In the genomic region with DNA sequence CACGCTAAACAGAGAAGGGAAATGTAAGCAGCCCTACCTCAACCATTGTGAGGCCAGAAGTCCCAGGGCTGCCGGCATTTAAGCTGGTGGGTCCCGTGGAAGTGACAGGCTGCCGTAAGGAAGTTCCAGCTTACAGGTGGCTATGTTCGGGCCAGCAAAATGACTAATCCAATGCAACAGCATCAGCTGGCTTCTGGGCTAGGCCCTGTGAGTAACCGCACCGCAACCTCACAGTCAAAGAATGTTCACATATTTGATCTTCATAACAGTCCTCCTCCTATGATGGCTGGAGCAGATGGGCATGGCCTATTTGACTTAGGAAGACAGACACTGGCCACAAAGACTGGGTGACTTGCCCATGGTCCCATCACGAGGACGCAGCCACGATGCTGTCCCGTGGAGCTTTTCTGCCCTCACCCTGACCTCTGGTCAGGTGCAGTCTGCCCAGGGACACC, we compare ENCODE assay signal across 9 cellular contexts.
DNase-seq lines count a peak whose midpoint lies in the region; ATAC-seq and TF ChIP-seq lines count a peak whose summit lies in the region.
"Had no signal": no experiment of that assay in that cellular context is flagged by ENCODE, and none has a peak within 500 bp of the region (broad histone marks: within the 10 kb centered on the region; RNA-seq: fewer than 3 reads in every experiment).

No MANE protein-coding gene starts in this region.

- H3K4me3 ChIP-seq in GM23248 (no peak overlapping the region), astrocyte of the cerebellum (ENCODE audit: low read depth, low read length) (no peak overlapping the region), skeletal muscle tissue (ENCODE audit: low read length in 3 of 3) (peak overlapping the region; percentile 39 to 68 (median 49))
- H3K4me3 ChIP-seq: cardiac muscle cell had no signal

- no peaks in the 10 kb centered on the region for H3K27me3 ChIP-seq in GM23248 (replicated peaks; ENCODE audit: insufficient read depth)
- no peaks in the 10 kb centered on the region for H3K27me3 ChIP-seq in skeletal muscle tissue (ENCODE audit: control insufficient read depth in 3 of 3, insufficient read depth in 3 of 3, low read length in 3 of 3)
- H3K27me3 ChIP-seq: cardiac muscle cell had no signal

- H3K9me3 ChIP-seq in GM23248 (ENCODE audit: low read depth) (no peaks in the 10 kb centered on the region), skeletal muscle tissue (ENCODE audit: control insufficient read depth in 3 of 3, low read length in 3 of 3) (no peaks in the 10 kb centered on the region)

- WGBS in GM23248 (ENCODE audit: low coverage in 1 of 2, low lambda C conversion rate in 2 of 2, missing lambda C conversion rate in 2 of 2), 2 experiments = 28 to 31% methylated on average over 11 of the region's 11 CpGs

- peaks cover 49% of the 10 kb centered on the region for H3K4me1 ChIP-seq in GM23248 (ENCODE audit: insufficient read depth)
- H3K4me1 ChIP-seq in skeletal muscle tissue (ENCODE audit: control insufficient read depth in 3 of 3, insufficient read depth in 3 of 3, low read length in 3 of 3) = peaks cover 63 to 82% (median 75%) of the 10 kb centered on the region in 3 donors

- H3K4me2 ChIP-seq in GM23248 (ENCODE audit: unreplicated experiment) = peak overlapping the region; percentile 53

- peaks cover 28% of the 10 kb centered on the region for H3F3A ChIP-seq in GM23248 (ENCODE audit: insufficient read depth)

- H3K9ac ChIP-seq in GM23248 (no peak overlapping the region), skeletal muscle tissue (ENCODE audit: low read depth in 1 of 3, low read length in 3 of 3) (peak overlapping the region; percentile 63 to 87 (median 76))

- no peak for TF ChIP-seq CTCF in astrocyte of the cerebellum (IDR thresholded peaks at IDR 0.05; ENCODE audit: low read depth, low read length, missing control alignments)

- H4K20me1 ChIP-seq in GM23248 (ENCODE audit: insufficient read depth) = no peaks in the 10 kb centered on the region

- no peaks in the 10 kb centered on the region for H3K79me2 ChIP-seq in GM23248 (ENCODE audit: insufficient read depth)

- in situ Hi-C loops in GM23248 (cut with MboI) (no loop called here), astrocyte of the cerebellum (cut with HindIII; ENCODE audit: low sequenced_read_pairs) (no loop called here)

- peak; percentile 97 for DNase-seq in GM23248
- peak; percentile 86 for DNase-seq in astrocyte of the cerebellum (ENCODE audit: low read depth)
- DNase-seq in iris pigment epithelial cell (ENCODE audit: low read depth) = peak; percentile 98
- no peak for DNase-seq in NCI-H1092 treated with DMSO at 0.1 percent for 48 hours (lab: John Stamatoyannopoulos, UW)
- no peak for DNase-seq in activated CD8-positive, alpha-beta memory T cell treated with anti-CD3 and anti-CD28 coated beads, Interleukin-2, amount 50 U/mL, for 4 hours
- no peak for DNase-seq in cerebellum (ENCODE audit: low spot score)

- ATAC-seq in GM18861 (IDR thresholded peaks at IDR 0.05; ENCODE audit: unreplicated experiment) = no peak

- no peaks in the 10 kb centered on the region for H3K9me2 ChIP-seq in GM23248 (ENCODE audit: insufficient read depth)

- no peaks in the 10 kb centered on the region for H3K36me3 ChIP-seq in GM23248 (ENCODE audit: low read depth)
- no peaks in the 10 kb centered on the region for H3K36me3 ChIP-seq in skeletal muscle tissue (ENCODE audit: control insufficient read depth in 3 of 3, insufficient read depth in 3 of 3, low read length in 3 of 3)
- H3K36me3 ChIP-seq: cardiac muscle cell had no signal

- H3K27ac ChIP-seq in GM23248 (peak overlapping the region; percentile 24; the same call in 1 of the 2 replicates), skeletal muscle tissue (ENCODE audit: low read depth, low read length) (peak overlapping the region; percentile 85)
- H3K27ac ChIP-seq: cardiac muscle cell had no signal

- no peak overlapping the region for H2AFZ ChIP-seq in GM23248

Comparison
In these comparisons a context has a peak if more than half of its experiments do, and no peak if none do; other contexts are left out.
1. DNase-seq: peak in GM23248 (single experiment), astrocyte of the cerebellum (single experiment) and iris pigment epithelial cell (single experiment); none in NCI-H1092 treated with DMSO at 0.1 percent for 48 hours (single experiment), activated CD8-positive, alpha-beta memory T cell treated with anti-CD3 and anti-CD28 coated beads, Interleukin-2, amount 50 U/mL, for 4 hours (single experiment) and cerebellum (single experiment).
2. H3K4me3 ChIP-seq: peak in skeletal muscle tissue (3 of 3); none in GM23248 (single experiment) and astrocyte of the cerebellum (single experiment).